Comparison of ENCODE assay signal across 1 cellular context in the genomic region with DNA sequence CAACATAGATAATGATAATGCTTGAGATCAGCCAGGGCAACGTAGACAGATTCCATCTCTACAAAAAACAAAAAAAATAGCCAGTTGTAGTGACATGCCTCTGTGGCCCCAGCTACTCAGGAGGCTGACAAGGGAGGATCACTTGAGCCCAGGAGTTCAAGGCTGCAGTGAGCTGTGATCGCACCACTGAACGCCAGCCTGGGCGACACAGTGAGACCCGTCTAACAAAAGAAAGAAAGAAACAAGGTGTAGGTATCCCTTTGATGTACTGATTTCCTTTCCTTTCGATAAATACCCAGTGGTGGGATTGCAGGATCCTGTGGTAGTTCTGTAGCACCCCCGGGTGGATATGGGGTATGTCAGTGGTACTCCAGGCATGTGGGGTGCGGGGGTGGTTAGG.
TF ChIP-seq lines count a peak whose summit lies in the region.

No MANE protein-coding gene starts in this region.

TF ChIP-seq in H1, 55 proteins besides CTCF, POLR2A, EP300 and RAD21 (continued from another document):
- TF ChIP-seq CHD1 (IDR thresholded peaks at IDR 0.05; ENCODE audit: low read depth, low read length) = no peak
